Comparison of ENCODE assay signal across 8 cellular contexts in the genomic region with DNA sequence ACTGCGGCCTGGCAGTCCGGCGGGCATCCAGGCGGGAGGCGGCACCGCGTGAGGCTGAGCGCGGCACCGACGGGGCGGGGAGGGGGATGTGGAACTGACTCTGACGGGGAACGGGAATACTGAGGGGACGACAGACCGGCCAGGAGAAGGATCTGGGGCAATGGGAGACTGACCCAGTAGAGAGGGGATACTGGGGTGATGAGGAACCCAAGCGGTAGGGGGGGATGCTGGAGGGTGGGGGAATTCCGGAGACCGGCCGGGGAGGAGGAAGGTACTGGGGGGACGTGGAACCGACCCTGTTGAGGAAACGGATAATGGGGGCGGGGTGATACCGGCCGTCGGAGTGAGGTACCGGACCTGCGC. TPM values are rescaled to one million over a fixed set of nuclear protein-coding genes. Genes with fewer than 3 reads are reported as not detected.
A peak's percentile ranks its signal among the peaks of the same experiment; 100 is the strongest.
DNase-seq lines count a peak whose midpoint lies in the region.

No MANE protein-coding gene starts in this region.

- DNase-seq in NCI-H82 (lab: John Stamatoyannopoulos, UW) (peak; percentile 34), NCI-H82 treated with DMSO at 0.1 percent for 48 hours (lab: John Stamatoyannopoulos, UW; ENCODE audit: unreplicated experiment) (no peak), germinal center (ENCODE audit: low spot score) (peak; percentile 66), posterior vena cava (ENCODE audit: low spot score) (peak; percentile 81), cerebellar nuclear complex (lab: John Stamatoyannopoulos, UW) (no peak), cerebellum (ENCODE audit: low spot score) (no peak)
- DNase-seq in activated T-cell treated with anti-CD3 and anti-CD28 coated beads, Interleukin-2, amount 50 U/mL, for 48 hours = peak; percentile 55 to 60

- H3K36me3 ChIP-seq in HUES6 (ENCODE audit: control insufficient read depth, insufficient read depth, low read length) = peaks cover 6% of the 10 kb centered on the region; the same call in 1 of the 2 replicates

- intact Hi-C loops in posterior vena cava (cut with DNase I) = no loop called here

- H3K4me3 ChIP-seq in HUES6 (ENCODE audit: low read depth, low read length) = peak overlapping the region; percentile 98

- no peaks in the 10 kb centered on the region for H3K27me3 ChIP-seq in HUES6 (ENCODE audit: control insufficient read depth, insufficient read depth, low read length)

- H3K27ac ChIP-seq in HUES6 (ENCODE audit: low read depth, low read length) = no peak overlapping the region; the same call in 1 of the 2 replicates

- peak overlapping the region; percentile 80 for H3K9ac ChIP-seq in HUES6 (ENCODE audit: low read length)

- H3K9me3 ChIP-seq in HUES6 (ENCODE audit: control insufficient read depth, insufficient read depth, low read depth, low read length) = no peaks in the 10 kb centered on the region

- peaks cover 9% of the 10 kb centered on the region; the same call in 1 of the 2 replicates for H3K4me1 ChIP-seq in HUES6 (ENCODE audit: control insufficient read depth, insufficient read depth, low read length)

RNA-seq across cellular contexts. Expression of a gene that starts 0.4 kb away (rescaled TPM):
- 1 to 10 TPM; 5.8 to 6.6 TPM for total RNA-seq in posterior vena cava
- total RNA-seq in cerebellum = 11.3 TPM

Comparison
In these comparisons a context has a peak if more than half of its experiments do, and no peak if none do; other contexts are left out.
1. DNase-seq: peak in NCI-H82 (single experiment), activated T-cell treated with anti-CD3 and anti-CD28 coated beads, Interleukin-2, amount 50 U/mL, for 48 hours (2 of 2), germinal center (single experiment) and posterior vena cava (single experiment); none in NCI-H82 treated with DMSO at 0.1 percent for 48 hours (single experiment), cerebellar nuclear complex (0 of 2) and cerebellum (single experiment).